ENCODE assay signal across 1 cellular context in genomic region chr1:88404582-88404981, GRCh38.
A peak's percentile ranks its signal among the peaks of the same experiment; 100 is the strongest.
TF ChIP-seq lines count a peak whose summit lies in the region.

No MANE protein-coding gene starts in this region.

TF ChIP-seq in H1, 55 proteins besides CTCF, POLR2A, EP300 and RAD21:
- TF ChIP-seq POU5F1 (IDR thresholded peaks at IDR 0.05; ENCODE audit: low read depth, low read length) (0 out of 2 replicates have a peak, but pooled peaks have one; percentile 69), KDM1A (IDR thresholded peaks at IDR 0.05; ENCODE audit: borderline replicate concordance, low read length) (no peak)
